In the genomic region with DNA sequence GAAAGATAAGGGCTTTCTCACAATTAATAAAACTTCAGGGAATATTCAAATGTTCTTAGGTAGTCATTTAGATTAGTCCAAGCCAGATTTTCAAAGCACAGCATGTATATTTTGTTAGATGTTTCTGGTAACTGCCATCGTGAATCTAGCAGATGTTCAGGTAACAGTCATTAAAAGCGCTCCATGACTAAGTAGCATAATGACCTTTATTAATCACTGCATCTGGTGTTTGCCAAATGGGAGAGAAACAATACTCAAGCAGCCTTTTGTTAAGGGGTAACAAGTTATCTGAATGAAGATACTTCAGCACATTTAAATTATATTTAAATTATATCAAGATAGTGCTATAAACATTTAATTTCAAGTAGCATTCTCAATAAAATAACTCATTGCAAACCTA, we compare ENCODE assay signal across 16 cellular contexts.
"Had no signal": no experiment of that assay in that cellular context is flagged by ENCODE, and none has a peak within 500 bp of the region (broad histone marks: within the 10 kb centered on the region; RNA-seq: fewer than 3 reads in every experiment).

No MANE protein-coding gene starts in this region.

- H3K4me1 Mint-ChIP-seq: activated CD8-positive, alpha-beta memory T cell treated with anti-CD3 and anti-CD28 coated beads, Interleukin-2, amount 10 ng/mL, durations not matched to agents 7 days and 5 days had no signal

- H2AFZ ChIP-seq: parathyroid adenoma had no signal

- H3K9me3 ChIP-seq: gastroesophageal sphincter had no signal

- H3K9me3 Mint-ChIP-seq: activated naive CD4-positive, alpha-beta T cell treated with anti-CD3 and anti-CD28 coated beads, Interleukin-2, amount 50 U/mL, for 72 hours; activated T-cell treated with anti-CD3 and anti-CD28 coated beads, Interleukin-2, amount 50 U/mL, for 4 hours; stimulated activated naive CD8-positive, alpha-beta T cell treated with anti-CD3 and anti-CD28 coated beads, Interleukin-15, Interleukin-2, amounts not matched to agents 100 ng/mL and 50 ng/mL, for 24 hours had no signal

- H3K4me3 ChIP-seq: dorsolateral prefrontal cortex, gastroesophageal sphincter had no signal

- H3K27ac ChIP-seq: brain microvascular endothelial cell, dorsolateral prefrontal cortex, gastroesophageal sphincter, parathyroid adenoma had no signal

- H3K27me3 ChIP-seq: brain microvascular endothelial cell, dorsolateral prefrontal cortex, gastroesophageal sphincter had no signal

- H3K9ac ChIP-seq: parathyroid adenoma had no signal

- DNase-seq: activated CD4-positive, alpha-beta T cell treated with anti-CD3 and anti-CD28 coated beads, Interleukin-2, amount 50 U/mL, for 48 hours; activated CD4-positive, CD25-positive, alpha-beta regulatory T cell treated with anti-CD3 and anti-CD28 coated beads, Interleukin-2, amount 50 U/mL, for 72 hours; activated CD8-positive, alpha-beta memory T cell treated with anti-CD3 and anti-CD28 coated beads, Interleukin-2, amount 10 ng/mL, durations not matched to agents 7 days and 5 days; activated effector memory CD4-positive, alpha-beta T cell treated with anti-CD3 and anti-CD28 coated beads, Interleukin-2, amount 50 U/mL, for 16 hours; activated T-cell treated with anti-CD3 and anti-CD28 coated beads, Interleukin-2, amount 50 U/mL, for 4 hours; amniotic stem cell; brain microvascular endothelial cell; dorsolateral prefrontal cortex; retina; stimulated activated CD4-positive, alpha-beta T cell treated with anti-CD3 and anti-CD28 coated beads, Interleukin-4, amount 100 ng/mL, for 1 hour; stimulated activated CD8-positive, alpha-beta memory T cell treated with anti-CD3 and anti-CD28 coated beads, Interleukin-4, amount 100 ng/mL, for 48 hours had no signal

- H3K27ac Mint-ChIP-seq: activated CD8-positive, alpha-beta memory T cell treated with anti-CD3 and anti-CD28 coated beads, Interleukin-2, amount 10 ng/mL, durations not matched to agents 7 days and 5 days; activated naive CD4-positive, alpha-beta T cell treated with anti-CD3 and anti-CD28 coated beads, Interleukin-2, amount 50 U/mL, for 72 hours; mesothelial cell of epicardium; stimulated activated naive CD8-positive, alpha-beta T cell treated with anti-CD3 and anti-CD28 coated beads, Interleukin-15, Interleukin-2, amounts not matched to agents 100 ng/mL and 50 ng/mL, for 24 hours had no signal

- H3K4me3 Mint-ChIP-seq: activated CD8-positive, alpha-beta memory T cell treated with anti-CD3 and anti-CD28 coated beads, Interleukin-2, amount 10 ng/mL, durations not matched to agents 7 days and 5 days; activated T-cell treated with anti-CD3 and anti-CD28 coated beads, Interleukin-2, amount 50 U/mL, for 4 hours; mesothelial cell of epicardium; stimulated activated naive CD8-positive, alpha-beta T cell treated with anti-CD3 and anti-CD28 coated beads, Interleukin-15, Interleukin-2, amounts not matched to agents 100 ng/mL and 50 ng/mL, for 24 hours had no signal

- H3K36me3 ChIP-seq: brain microvascular endothelial cell, gastroesophageal sphincter had no signal

- H3K27me3 Mint-ChIP-seq: activated CD8-positive, alpha-beta memory T cell treated with anti-CD3 and anti-CD28 coated beads, Interleukin-2, amount 10 ng/mL, durations not matched to agents 7 days and 5 days; stimulated activated naive CD8-positive, alpha-beta T cell treated with anti-CD3 and anti-CD28 coated beads, Interleukin-15, Interleukin-2, amounts not matched to agents 100 ng/mL and 50 ng/mL, for 24 hours had no signal

- H3K36me3 Mint-ChIP-seq: activated CD8-positive, alpha-beta memory T cell treated with anti-CD3 and anti-CD28 coated beads, Interleukin-2, amount 10 ng/mL, durations not matched to agents 7 days and 5 days; activated naive CD4-positive, alpha-beta T cell treated with anti-CD3 and anti-CD28 coated beads, Interleukin-2, amount 50 U/mL, for 72 hours had no signal
